Comparison of ENCODE assay signal across 29 cellular contexts in the genomic region with DNA sequence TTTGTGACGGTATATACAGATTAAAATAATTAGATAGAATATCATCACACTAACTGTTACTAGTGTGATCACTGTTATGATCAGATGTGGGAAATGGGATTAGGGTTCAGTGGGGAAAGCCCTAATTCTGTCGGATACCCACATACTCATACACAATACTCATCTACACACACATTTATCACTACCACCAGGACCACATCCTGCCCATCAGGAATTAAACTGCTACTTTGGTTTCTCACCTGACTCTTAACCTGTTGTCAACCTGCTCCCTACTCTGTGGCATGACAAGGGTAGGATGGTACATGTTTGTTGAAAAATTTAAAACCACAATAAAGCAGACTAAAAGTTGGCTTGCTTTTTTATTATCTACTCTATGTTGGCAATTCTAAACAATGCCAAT. TPM values are rescaled to one million over a fixed set of nuclear protein-coding genes. Genes with fewer than 3 reads are reported as not detected.
A peak's percentile ranks its signal among the peaks of the same experiment; 100 is the strongest.
DNase-seq lines count a peak whose midpoint lies in the region; ATAC-seq, FAIRE-seq and TF ChIP-seq lines count a peak whose summit lies in the region.
"Had no signal": no experiment of that assay in that cellular context is flagged by ENCODE, and none has a peak within 500 bp of the region (broad histone marks: within the 10 kb centered on the region; RNA-seq: fewer than 3 reads in every experiment).

No MANE protein-coding gene starts in this region.

- H3K4me1 ChIP-seq in esophagus muscularis mucosa, result no peaks in the 10 kb centered on the region
- H3K4me1 ChIP-seq: A549; BLaER1 treated with 17β-estradiol and CSF1 and Interleukin-3, amounts not matched to agents 10 nM and 100 nM had no signal

- peak; percentile 69 for ATAC-seq in stimulated activated naive CD8-positive, alpha-beta T cell treated with anti-CD3 and anti-CD28 coated beads, Interleukin-15, amount 100 ng/mL, for 72 hours
- no peak for ATAC-seq in stimulated activated naive CD8-positive, alpha-beta T cell treated with anti-CD3 and anti-CD28 coated beads, Interleukin-15, Interleukin-2, amounts not matched to agents 100 U/mL and 50 U/mL, for 24 hours
- peak; percentile 43 for ATAC-seq in central memory CD8-positive, alpha-beta T cell (replicated peaks; ENCODE audit: extremely low read depth, poor library complexity, severe bottlenecking)
- no peak for ATAC-seq in HG03159 (IDR thresholded peaks at IDR 0.05; ENCODE audit: unreplicated experiment)
- ATAC-seq: A549, GM12878 had no signal

- H3K9me3 ChIP-seq in esophagus muscularis mucosa, result no peaks in the 10 kb centered on the region
- H3K9me3 ChIP-seq: A549 had no signal

- no peak overlapping the region for H3K4me3 Mint-ChIP-seq in stimulated activated naive CD8-positive, alpha-beta T cell treated with anti-CD3 and anti-CD28 coated beads, Interleukin-15, amount 100 ng/mL, for 72 hours
- H3K4me3 Mint-ChIP-seq in central memory CD8-positive, alpha-beta T cell, result no peak overlapping the region
- H3K4me3 Mint-ChIP-seq: B cell; CD14-positive monocyte; CD4-positive, alpha-beta memory T cell; CD4-positive, CD25-positive, alpha-beta regulatory T cell; CD8-positive, alpha-beta memory T cell had no signal

- no peaks in the 10 kb centered on the region for H3K4me1 Mint-ChIP-seq in stimulated activated naive CD8-positive, alpha-beta T cell treated with anti-CD3 and anti-CD28 coated beads, Interleukin-15, amount 100 ng/mL, for 72 hours
- peaks cover 15% of the 10 kb centered on the region for H3K4me1 Mint-ChIP-seq in central memory CD8-positive, alpha-beta T cell
- H3K4me1 Mint-ChIP-seq: B cell; CD14-positive monocyte; CD4-positive, alpha-beta memory T cell; CD4-positive, CD25-positive, alpha-beta regulatory T cell had no signal

- H3K27me3 ChIP-seq in esophagus muscularis mucosa, result no peaks in the 10 kb centered on the region
- H3K27me3 ChIP-seq: BLaER1 treated with 17β-estradiol and CSF1 and Interleukin-3, amounts not matched to agents 10 nM and 100 nM had no signal

- TF ChIP-seq EP300 in esophagus muscularis mucosa (IDR thresholded peaks at IDR 0.05), result no peak

- intact Hi-C loops in esophagus muscularis mucosa (cut with DNase I), result no loop called here

- no peak for DNase-seq in stimulated activated naive CD8-positive, alpha-beta T cell treated with anti-CD3 and anti-CD28 coated beads, Interleukin-15, amount 100 ng/mL, for 72 hours
- DNase-seq in stimulated activated naive CD8-positive, alpha-beta T cell treated with anti-CD3 and anti-CD28 coated beads, Interleukin-15, Interleukin-2, amounts not matched to agents 100 U/mL and 50 U/mL, for 24 hours, result no peak
- no peak for DNase-seq in central memory CD8-positive, alpha-beta T cell (ENCODE audit: low spot score in 2 of 2)
- DNase-seq in esophagus muscularis mucosa (ENCODE audit: extremely low spot score), result peak; percentile 47
- no peak for DNase-seq in urothelium cell line (ENCODE audit: low spot score)
- DNase-seq in activated CD8-positive, alpha-beta memory T cell treated with anti-CD3 and anti-CD28 coated beads, Interleukin-2, amount 50 U/mL, for 4 hours, result no peak
- DNase-seq in activated CD4-positive, alpha-beta T cell treated with anti-CD3 and anti-CD28 coated beads for 1 hour, result no peak
- DNase-seq: AML-193; CD4-positive, alpha-beta memory T cell; CD4-positive, CD25-positive, alpha-beta regulatory T cell; CD8-positive, alpha-beta memory T cell; COR-L47; DMS 273 treated with DMSO at 0.1 percent for 48 hours; DMS153; DMS53; DMS79; DND-41; EL; GDM1 had no signal

- H3K27me3 Mint-ChIP-seq in stimulated activated naive CD8-positive, alpha-beta T cell treated with anti-CD3 and anti-CD28 coated beads, Interleukin-15, amount 100 ng/mL, for 72 hours, result no peaks in the 10 kb centered on the region
- no peaks in the 10 kb centered on the region for H3K27me3 Mint-ChIP-seq in central memory CD8-positive, alpha-beta T cell
- H3K27me3 Mint-ChIP-seq: B cell; CD4-positive, alpha-beta memory T cell; CD4-positive, CD25-positive, alpha-beta regulatory T cell had no signal

- no peak for TF ChIP-seq CTCF in esophagus muscularis mucosa (IDR thresholded peaks at IDR 0.05)

- H3K36me3 Mint-ChIP-seq in central memory CD8-positive, alpha-beta T cell (ENCODE audit: insufficient read depth), result peaks cover 5% of the 10 kb centered on the region
- H3K36me3 Mint-ChIP-seq: CD14-positive monocyte had no signal

- no peaks in the 10 kb centered on the region for H3K9me3 Mint-ChIP-seq in stimulated activated naive CD8-positive, alpha-beta T cell treated with anti-CD3 and anti-CD28 coated beads, Interleukin-15, amount 100 ng/mL, for 72 hours
- H3K9me3 Mint-ChIP-seq in central memory CD8-positive, alpha-beta T cell, result no peaks in the 10 kb centered on the region

- H3K27ac ChIP-seq in esophagus muscularis mucosa (replicated peaks in 1 of 4), result no peak overlapping the region
- H3K27ac ChIP-seq: 22Rv1; A549; BLaER1 treated with 17β-estradiol and CSF1 and Interleukin-3, amounts not matched to agents 10 nM and 100 nM had no signal

- H3K4me3 ChIP-seq in esophagus muscularis mucosa, result no peak overlapping the region
- H3K4me3 ChIP-seq: A549; BLaER1 treated with 17β-estradiol and CSF1 and Interleukin-3, amounts not matched to agents 10 nM and 100 nM; GM12878 had no signal

- FAIRE-seq in urothelium cell line (lab: Jason Lieb, UNC), result peak; percentile 63
- FAIRE-seq: A549, GM12878, GM12892, GM18507 had no signal

- 94% methylated on average over 2 of the region's 2 CpGs for WGBS in esophagus muscularis mucosa

- H3K36me3 ChIP-seq in esophagus muscularis mucosa, result peaks cover 0 to 23% (median 15%) of the 10 kb centered on the region in 4 donors

- no peak for TF ChIP-seq POLR2A in esophagus muscularis mucosa (IDR thresholded peaks at IDR 0.05; ENCODE audit: low read depth)

- H3K27ac Mint-ChIP-seq in stimulated activated naive CD8-positive, alpha-beta T cell treated with anti-CD3 and anti-CD28 coated beads, Interleukin-15, amount 100 ng/mL, for 72 hours, result no peak overlapping the region
- no peak overlapping the region for H3K27ac Mint-ChIP-seq in central memory CD8-positive, alpha-beta T cell (ENCODE audit: low read depth)
- H3K27ac Mint-ChIP-seq: B cell; CD14-positive monocyte; CD4-positive, alpha-beta memory T cell; CD4-positive, CD25-positive, alpha-beta regulatory T cell had no signal

RNA-seq across cellular contexts. Expression of a gene that starts 24.8 kb away (rescaled TPM):
- 1 to 10 TPM; 1.2 to 3.6 (median 2.4) TPM for total RNA-seq in esophagus muscularis mucosa
- total RNA-seq: B cell; CD4-positive, alpha-beta memory T cell; CD4-positive, CD25-positive, alpha-beta regulatory T cell; CD8-positive, alpha-beta memory T cell; G401; GM12878 had no signal

Comparison
In these comparisons a context has a peak if more than half of its experiments do, and no peak if none do; other contexts are left out.
1. ATAC-seq: peak in stimulated activated naive CD8-positive, alpha-beta T cell treated with anti-CD3 and anti-CD28 coated beads, Interleukin-15, amount 100 ng/mL, for 72 hours (single experiment) and central memory CD8-positive, alpha-beta T cell (single experiment); none in stimulated activated naive CD8-positive, alpha-beta T cell treated with anti-CD3 and anti-CD28 coated beads, Interleukin-15, Interleukin-2, amounts not matched to agents 100 U/mL and 50 U/mL, for 24 hours (single experiment) and HG03159 (single experiment).